In the genomic region with DNA sequence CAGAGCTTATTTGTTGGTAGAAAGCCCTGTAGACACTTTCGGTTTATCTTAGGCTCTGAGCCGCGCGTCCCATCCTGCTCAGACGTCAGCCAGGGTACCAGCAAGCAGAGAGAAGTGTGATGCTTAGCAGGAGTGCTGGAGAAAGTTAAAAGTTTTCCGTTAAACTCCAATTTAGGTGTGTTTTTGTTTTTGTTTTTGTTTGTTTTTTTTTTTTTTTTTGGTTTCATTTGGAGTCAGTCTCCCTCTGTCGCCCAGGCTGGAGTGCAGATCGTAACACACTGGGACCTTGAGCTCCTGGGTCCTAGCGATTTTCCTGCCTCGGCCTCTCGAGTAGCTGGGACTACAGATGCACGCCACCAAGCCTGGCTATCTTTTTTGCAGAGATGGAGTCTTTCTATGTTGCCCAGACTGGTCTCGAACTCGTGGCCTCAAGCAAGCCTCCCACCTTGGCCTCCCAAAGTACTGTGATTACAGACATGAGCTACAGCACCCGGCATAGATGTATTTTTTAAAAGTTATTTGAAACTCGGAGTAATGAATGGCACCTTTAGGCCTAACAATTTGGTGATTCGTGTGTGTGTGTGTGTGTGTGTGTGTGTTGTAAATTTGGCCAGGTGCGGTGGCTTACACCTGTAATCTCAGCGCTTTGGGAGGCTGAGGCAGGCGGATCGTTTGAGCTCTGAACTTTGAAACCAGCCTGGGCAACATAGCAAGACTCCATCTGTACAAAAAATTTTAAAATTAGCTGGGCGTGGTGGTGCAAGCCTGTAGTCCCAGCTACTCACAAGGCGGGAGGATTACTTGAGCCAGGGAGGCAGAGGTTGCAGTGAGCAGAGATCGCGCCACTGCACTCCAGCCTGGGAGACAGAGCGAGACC, we compare ENCODE assay signal across 8 cellular contexts. TPM values are rescaled to one million over a fixed set of nuclear protein-coding genes. Genes with fewer than 3 reads are reported as not detected.
DNase-seq lines count a peak whose midpoint lies in the region; ATAC-seq, FAIRE-seq and TF ChIP-seq lines count a peak whose summit lies in the region.

No MANE protein-coding gene starts in this region.

- TF ChIP-seq CTCF in astrocyte of the spinal cord (IDR thresholded peaks at IDR 0.05; ENCODE audit: low read depth, low read length) (no peak), lung (IDR thresholded peaks at IDR 0.05; ENCODE audit: control extremely low read depth, extremely low read depth) (no peak)

- peak overlapping the region; percentile 63 for H3K4me3 ChIP-seq in astrocyte of the spinal cord (ENCODE audit: low read depth, low read length)
- H3K4me3 ChIP-seq in lung, result peak overlapping the region; percentile 61

- H3K9me3 ChIP-seq in lung (ENCODE audit: control insufficient read depth in 2 of 2, insufficient read depth in 1 of 2, low read length in 1 of 2), result no peaks in the 10 kb centered on the region

- H3K4me1 ChIP-seq in lung (ENCODE audit: control insufficient read depth in 2 of 2, insufficient read depth in 2 of 2, low read length in 2 of 2), result peaks cover 0 to 5% of the 10 kb centered on the region in 2 donors

- ATAC-seq in GM18909 (IDR thresholded peaks at IDR 0.05; ENCODE audit: poor library complexity, unreplicated experiment) (peak; percentile 25), HG03469 (IDR thresholded peaks at IDR 0.05; ENCODE audit: unreplicated experiment) (peak; percentile 15), lung (ENCODE audit: insufficient read depth, low FRiP score) (no peak)

- peak overlapping the region; percentile 73 to 88 for H3K27ac ChIP-seq in lung (ENCODE audit: low read depth in 1 of 2, low read length in 1 of 2)

- WGBS in lung, 2 donors, result 65 to 67% methylated on average over 26 of the region's 26 CpGs

- FAIRE-seq in urothelium cell line (lab: Jason Lieb, UNC), result peak; percentile 50

- no peaks in the 10 kb centered on the region for H3K36me3 ChIP-seq in lung (ENCODE audit: control insufficient read depth in 2 of 2, insufficient read depth in 2 of 2, low read length in 2 of 2)

- H3K27me3 ChIP-seq in lung (ENCODE audit: control insufficient read depth, insufficient read depth), result no peaks in the 10 kb centered on the region

- in situ Hi-C loops in astrocyte of the spinal cord (cut with HindIII; ENCODE audit: low sequenced_read_pairs), result no loop called here

- DNase-seq in astrocyte of the spinal cord (ENCODE audit: low read depth, low spot score) (peak; percentile 77), lung (ENCODE audit: low spot score) (no peak), urothelium cell line (ENCODE audit: low spot score) (no peak), NCI-H2227 treated with DMSO at 0.1 percent for 48 hours (lab: John Stamatoyannopoulos, UW) (no peak), DMS153 treated with DMSO at 0.1 percent for 48 hours (lab: John Stamatoyannopoulos, UW; ENCODE audit: unreplicated experiment) (no peak)
- DNase-seq in stimulated activated CD8-positive, alpha-beta memory T cell treated with anti-CD3 and anti-CD28 coated beads, Interleukin-4, amount 100 ng/mL, for 48 hours, result no peak

RNA-seq across cellular contexts. Expression of gene HIP1, which starts 1.3 kb away (rescaled TPM):
- total RNA-seq in lung, result 10 to 100 TPM; 28.3 to 51.2 TPM
- polyA plus RNA-seq in lung, result 10 to 100 TPM; 10.2 to 28.9 TPM

RNA-seq across cellular contexts. Expression of gene CCL26, which starts 32.0 kb away (rescaled TPM):
- total RNA-seq in lung, result not detected
- 1 to 10 TPM in 1 of 2 donors, under 1 TPM in 1; 0.94 to 2.2 TPM for polyA plus RNA-seq in lung
